ENCODE assay signal across 11 cellular contexts in genomic region chr6:16837217-16837972, GRCh38.
DNase-seq lines count a peak whose midpoint lies in the region; ATAC-seq and TF ChIP-seq lines count a peak whose summit lies in the region.
"Had no signal": no experiment of that assay in that cellular context is flagged by ENCODE, and none has a peak within 500 bp of the region (broad histone marks: within the 10 kb centered on the region; RNA-seq: fewer than 3 reads in every experiment).

No MANE protein-coding gene starts in this region.

- H3K4me3 ChIP-seq in CD4-positive, CD25-positive, alpha-beta regulatory T cell (ENCODE audit: low read depth, low read length), result peak overlapping the region; percentile 74
- no peak overlapping the region for H3K4me3 ChIP-seq in KMS-11 (IDR thresholded peaks at IDR 0.05; ENCODE audit: insufficient read depth, low read depth, low read length)
- peak overlapping the region; percentile 78 for H3K4me3 ChIP-seq in adipocyte (ENCODE audit: low read length)
- H3K4me3 ChIP-seq in naive thymus-derived CD4-positive, alpha-beta T cell (ENCODE audit: low read length), result peak overlapping the region; percentile 40
- H3K4me3 ChIP-seq in tibial nerve, result no peak overlapping the region
- H3K4me3 ChIP-seq: PC-9 had no signal

- H3K9me3 Mint-ChIP-seq in CD4-positive, CD25-positive, alpha-beta regulatory T cell, result no peaks in the 10 kb centered on the region
- H3K9me3 Mint-ChIP-seq in naive thymus-derived CD4-positive, alpha-beta T cell, result no peaks in the 10 kb centered on the region

- H3K79me2 ChIP-seq in KMS-11 (ENCODE audit: insufficient read depth, low read depth), result no peaks in the 10 kb centered on the region

- H4K20me1 ChIP-seq in KMS-11 (ENCODE audit: insufficient read depth), result no peaks in the 10 kb centered on the region

- H3K9me3 ChIP-seq in CD4-positive, CD25-positive, alpha-beta regulatory T cell (ENCODE audit: control insufficient read depth in 2 of 2, low read length in 2 of 2), result no peaks in the 10 kb centered on the region
- H3K9me3 ChIP-seq in adipocyte (ENCODE audit: control insufficient read depth, low read length), result no peaks in the 10 kb centered on the region
- H3K9me3 ChIP-seq in naive thymus-derived CD4-positive, alpha-beta T cell (ENCODE audit: control insufficient read depth in 2 of 3, low read length in 3 of 3), result no peaks in the 10 kb centered on the region
- no peaks in the 10 kb centered on the region for H3K9me3 ChIP-seq in tibial nerve

- peak overlapping the region; percentile 2 for H3K27ac ChIP-seq in CD4-positive, CD25-positive, alpha-beta regulatory T cell (ENCODE audit: insufficient read depth, low read length, poor library complexity, severe bottlenecking)
- peak overlapping the region; percentile 50 for H3K27ac ChIP-seq in KMS-11
- no peak overlapping the region for H3K27ac ChIP-seq in naive thymus-derived CD4-positive, alpha-beta T cell (ENCODE audit: low read depth, low read length)
- peak overlapping the region in 1 of 4 donors; percentile 58 for H3K27ac ChIP-seq in tibial nerve
- H3K27ac ChIP-seq: PC-9 had no signal

- H3K27me3 Mint-ChIP-seq in CD4-positive, CD25-positive, alpha-beta regulatory T cell, result no peaks in the 10 kb centered on the region
- H3K27me3 Mint-ChIP-seq in naive thymus-derived CD4-positive, alpha-beta T cell, result peaks cover 0 to 17% (median 3%) of the 10 kb centered on the region in 5 donors

- no peak for TF ChIP-seq POLR2A in tibial nerve (IDR thresholded peaks at IDR 0.05)

- TF ChIP-seq EP300 in tibial nerve (IDR thresholded peaks at IDR 0.05), result no peak

- peak overlapping the region; percentile 69 for H3K4me2 ChIP-seq in KMS-11
- H3K4me2 ChIP-seq: PC-9 had no signal

- peaks cover 14 to 47% (median 27%) of the 10 kb centered on the region in 4 donors for H3K4me1 Mint-ChIP-seq in CD4-positive, CD25-positive, alpha-beta regulatory T cell
- H3K4me1 Mint-ChIP-seq in naive thymus-derived CD4-positive, alpha-beta T cell, result peaks cover 7 to 29% (median 14%) of the 10 kb centered on the region in 7 donors

- intact Hi-C loops in naive thymus-derived CD4-positive, alpha-beta T cell (cut with micrococcal nuclease), result loop anchor here in 1 of 2 donors (2.0 to 5.0 kb wide), 2 partner anchors 70 to 357 kb away; no protein-coding TSS in a partner anchor

- peak in 2 of 3 donors; percentile 38 to 67 for DNase-seq in CD4-positive, CD25-positive, alpha-beta regulatory T cell
- DNase-seq in adipocyte (ENCODE audit: low read depth) (no peak), AG20443 (ENCODE audit: low spot score) (no peak), tibial nerve (ENCODE audit: low spot score in 2 of 2) (no peak)
- DNase-seq in naive thymus-derived CD4-positive, alpha-beta T cell, result no peak
- DNase-seq: PC-9; stimulated activated CD4-positive, alpha-beta T cell treated with anti-CD3 and anti-CD28 coated beads, Interleukin-2, amount 100 ng/mL, for 24 hours had no signal

- no peaks in the 10 kb centered on the region for H3K36me3 Mint-ChIP-seq in CD4-positive, CD25-positive, alpha-beta regulatory T cell
- H3K36me3 Mint-ChIP-seq in naive thymus-derived CD4-positive, alpha-beta T cell, result no peaks in the 10 kb centered on the region

- POLR2A ChIA-PET in naive thymus-derived CD4-positive, alpha-beta T cell (lab: Charles Lee), result no interaction called here

- peak overlapping the region; percentile 71 to 84 (median 80) for H3K4me3 Mint-ChIP-seq in CD4-positive, CD25-positive, alpha-beta regulatory T cell
- H3K4me3 Mint-ChIP-seq in naive thymus-derived CD4-positive, alpha-beta T cell, result peak overlapping the region in 1 of 10 donors; percentile 81

- peak overlapping the region; percentile 40; the same call in 1 of the 2 replicates for H3K9ac ChIP-seq in KMS-11
- no peak overlapping the region for H3K9ac ChIP-seq in adipocyte (ENCODE audit: low read length)

- CTCF ChIA-PET in naive thymus-derived CD4-positive, alpha-beta T cell (lab: Charles Lee), result interaction anchor here (0.7 kb wide), 1 partner anchor 23 kb away, joined by 3 read pairs; no protein-coding TSS in a partner anchor

- 84% methylated on average over 6 of the region's 6 CpGs for WGBS in tibial nerve, 2 donors

- peak; percentile 54 to 64 for ATAC-seq in CD4-positive, CD25-positive, alpha-beta regulatory T cell (ENCODE audit: low read depth in 2 of 2)
- ATAC-seq in naive thymus-derived CD4-positive, alpha-beta T cell, result peak; percentile 18
- ATAC-seq in GM18498 (IDR thresholded peaks at IDR 0.05; ENCODE audit: unreplicated experiment), result no peak
- no peak for ATAC-seq in GM21529 (IDR thresholded peaks at IDR 0.05; ENCODE audit: unreplicated experiment)
- ATAC-seq: HCT116 had no signal

- peaks cover 16% of the 10 kb centered on the region for H3K4me1 ChIP-seq in CD4-positive, CD25-positive, alpha-beta regulatory T cell (ENCODE audit: control insufficient read depth, insufficient read depth, low read length, poor library complexity, severe bottlenecking)
- H3K4me1 ChIP-seq in KMS-11 (ENCODE audit: low read depth, poor library complexity, severe bottlenecking) (peaks cover 25% of the 10 kb centered on the region), adipocyte (ENCODE audit: control insufficient read depth, insufficient read depth, low read length) (peaks cover 13% of the 10 kb centered on the region), tibial nerve (peaks cover 0 to 18% (median 0%) of the 10 kb centered on the region in 4 donors)
- peaks cover 0 to 18% of the 10 kb centered on the region in 2 donors for H3K4me1 ChIP-seq in naive thymus-derived CD4-positive, alpha-beta T cell (ENCODE audit: control insufficient read depth in 2 of 2, insufficient read depth in 2 of 2, low read length in 2 of 2)

- peak overlapping the region; percentile 86 for H2AFZ ChIP-seq in KMS-11 (ENCODE audit: low read depth)
- H2AFZ ChIP-seq: PC-9 had no signal

- H3K36me3 ChIP-seq in CD4-positive, CD25-positive, alpha-beta regulatory T cell (ENCODE audit: control insufficient read depth, insufficient read depth, low read length), result no peaks in the 10 kb centered on the region
- H3K36me3 ChIP-seq in KMS-11 (ENCODE audit: insufficient read depth) (no peaks in the 10 kb centered on the region), adipocyte (ENCODE audit: control insufficient read depth, insufficient read depth, low read length, severe bottlenecking) (no peaks in the 10 kb centered on the region), tibial nerve (no peaks in the 10 kb centered on the region)
- no peaks in the 10 kb centered on the region for H3K36me3 ChIP-seq in naive thymus-derived CD4-positive, alpha-beta T cell (ENCODE audit: control insufficient read depth in 2 of 3, insufficient read depth in 3 of 3, low read length in 3 of 3)

- H3K27ac Mint-ChIP-seq in CD4-positive, CD25-positive, alpha-beta regulatory T cell, result peak overlapping the region in 2 of 3 donors; percentile 47 to 85
- H3K27ac Mint-ChIP-seq in naive thymus-derived CD4-positive, alpha-beta T cell, result peak overlapping the region in 2 of 9 donors; percentile 10 to 74

- no peaks in the 10 kb centered on the region for H3K27me3 ChIP-seq in CD4-positive, CD25-positive, alpha-beta regulatory T cell (ENCODE audit: control insufficient read depth, insufficient read depth, low read length)
- H3K27me3 ChIP-seq in KMS-11 (ENCODE audit: insufficient read depth, low read depth) (no peaks in the 10 kb centered on the region), adipocyte (replicated peaks; ENCODE audit: control insufficient read depth, insufficient read depth, low read length) (no peaks in the 10 kb centered on the region), tibial nerve (no peaks in the 10 kb centered on the region)
- no peaks in the 10 kb centered on the region for H3K27me3 ChIP-seq in naive thymus-derived CD4-positive, alpha-beta T cell (ENCODE audit: control insufficient read depth in 2 of 2, insufficient read depth in 2 of 2, low read length in 2 of 2)

- no peak for TF ChIP-seq CTCF in KMS-11 (conservative IDR thresholded peaks at IDR 0.05; ENCODE audit: low read depth, low read length)
- TF ChIP-seq CTCF in tibial nerve (IDR thresholded peaks at IDR 0.05), result no peak

Comparison
In these comparisons a context has a peak if more than half of its experiments do, and no peak if none do; other contexts are left out.
1. ATAC-seq: peak in CD4-positive, CD25-positive, alpha-beta regulatory T cell (2 of 2) and naive thymus-derived CD4-positive, alpha-beta T cell (single experiment); none in GM18498 (single experiment) and GM21529 (single experiment).
2. DNase-seq: peak in CD4-positive, CD25-positive, alpha-beta regulatory T cell (2 of 3); none in adipocyte (single experiment), naive thymus-derived CD4-positive, alpha-beta T cell (0 of 9), AG20443 (single experiment) and tibial nerve (0 of 2).
3. H3K4me3 ChIP-seq: peak in CD4-positive, CD25-positive, alpha-beta regulatory T cell (single experiment), adipocyte (single experiment) and naive thymus-derived CD4-positive, alpha-beta T cell (single experiment); none in KMS-11 (single experiment) and tibial nerve (0 of 4).